ENCODE assay signal across 8 cellular contexts in the genomic region with DNA sequence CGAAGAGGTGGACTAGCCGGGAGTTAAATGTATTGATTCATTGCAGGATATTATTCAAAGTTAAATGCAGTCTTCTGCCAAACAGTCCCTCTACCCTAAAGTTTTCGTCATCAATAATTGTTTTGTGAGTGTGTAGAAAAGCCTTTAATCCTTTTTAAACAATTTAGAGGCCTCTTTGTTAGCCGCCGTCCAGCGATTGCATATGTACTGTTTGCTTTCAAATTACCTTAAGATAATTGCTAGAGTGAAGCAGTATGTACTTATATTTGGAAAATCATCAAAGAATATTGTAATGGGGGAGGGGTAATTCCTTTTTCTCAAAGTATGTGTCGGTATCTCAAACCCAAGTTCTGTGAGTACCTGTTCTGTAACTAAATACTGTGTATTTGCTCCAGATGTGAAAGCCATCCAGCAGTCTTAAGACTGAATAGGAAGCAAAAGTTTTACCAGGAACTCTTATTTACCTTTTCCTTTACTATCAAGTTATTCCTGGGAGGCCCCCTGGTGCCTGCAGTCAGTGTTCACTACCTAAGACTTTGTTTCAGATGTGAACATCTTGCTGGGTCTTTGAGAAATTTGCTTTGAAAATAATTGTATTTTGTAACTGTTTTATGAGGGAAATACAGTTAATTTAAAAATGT. TPM values are rescaled to one million over a fixed set of nuclear protein-coding genes. Genes with fewer than 3 reads are reported as not detected.
DNase-seq lines count a peak whose midpoint lies in the region; ATAC-seq and TF ChIP-seq lines count a peak whose summit lies in the region.

No MANE protein-coding gene starts in this region.

- H3K36me3 Mint-ChIP-seq in CD4-positive, alpha-beta memory T cell, result peaks cover 0 to 52% of the 10 kb centered on the region in 2 donors

- peak overlapping the region; percentile 94 for H3K27ac ChIP-seq in CD4-positive, alpha-beta memory T cell (ENCODE audit: low read depth, low read length)
- H3K27ac ChIP-seq in adrenal gland, result peak overlapping the region; percentile 94 to 100 (median 98)

- peaks cover 47 to 89% (median 64%) of the 10 kb centered on the region in 4 donors for H3K4me1 Mint-ChIP-seq in CD4-positive, alpha-beta memory T cell

- H3K27ac Mint-ChIP-seq in CD4-positive, alpha-beta memory T cell, result peak overlapping the region; percentile 88 to 99 (median 97)

- H3K27me3 Mint-ChIP-seq in CD4-positive, alpha-beta memory T cell, result no peaks in the 10 kb centered on the region

- H3K9me3 ChIP-seq in CD4-positive, alpha-beta memory T cell (ENCODE audit: control insufficient read depth in 1 of 2, low read length in 2 of 2), result no peaks in the 10 kb centered on the region
- no peaks in the 10 kb centered on the region for H3K9me3 ChIP-seq in adrenal gland (replicated peaks in 1 of 3)

- 0 to 1% (median 1%) methylated on average over 7 of the region's 7 CpGs for WGBS in adrenal gland, 4 donors

- ATAC-seq in GM18505 (IDR thresholded peaks at IDR 0.05; ENCODE audit: unreplicated experiment), result no peak

- no peaks in the 10 kb centered on the region for H3K27me3 ChIP-seq in CD4-positive, alpha-beta memory T cell (ENCODE audit: insufficient read depth, low read length)
- no peaks in the 10 kb centered on the region for H3K27me3 ChIP-seq in adrenal gland

- H3K4me1 ChIP-seq in CD4-positive, alpha-beta memory T cell (ENCODE audit: insufficient read depth, low read length), result peaks cover 66% of the 10 kb centered on the region
- peaks cover 18 to 58% of the 10 kb centered on the region in 2 donors for H3K4me1 ChIP-seq in adrenal gland (replicated peaks in 1 of 2)

- H3K4me3 ChIP-seq in CD4-positive, alpha-beta memory T cell (ENCODE audit: low read length in 2 of 2), result peak overlapping the region; percentile 74 to 94
- H3K4me3 ChIP-seq in adrenal gland (peak overlapping the region in 3 of 4 donors; percentile 51 to 96 (median 87)), retinal pigment epithelial cell (ENCODE audit: low read length) (peak overlapping the region; percentile 99)

- H3K4me3 Mint-ChIP-seq in CD4-positive, alpha-beta memory T cell, result peak overlapping the region; percentile 90 to 99 (median 94)

- TF ChIP-seq CTCF in adrenal gland (IDR thresholded peaks at IDR 0.05), result peak; percentile 14 to 67 (median 52)
- peak; percentile 67 for TF ChIP-seq CTCF in retinal pigment epithelial cell (conservative IDR thresholded peaks at IDR 0.05; ENCODE audit: low read depth, low read length)

- POLR2A ChIA-PET in CD4-positive, alpha-beta memory T cell (lab: Charles Lee; ENCODE audit: partially characterized antibody), result interaction anchor here (0.6 to 6.9 kb wide), 11 partner anchors 9 to 363 kb away, joined by 3 to 97 read pairs (median 13); no protein-coding TSS in a partner anchor

- no peaks in the 10 kb centered on the region for H3K9me3 Mint-ChIP-seq in CD4-positive, alpha-beta memory T cell

- H3K36me3 ChIP-seq in CD4-positive, alpha-beta memory T cell (ENCODE audit: insufficient read depth, low read length), result no peaks in the 10 kb centered on the region
- no peaks in the 10 kb centered on the region for H3K36me3 ChIP-seq in adrenal gland (replicated peaks in 1 of 2)

- CTCF ChIA-PET in CD4-positive, alpha-beta memory T cell (lab: Charles Lee; ENCODE audit: partially characterized antibody), result interaction anchor here (1.0 to 18.0 kb wide), 8 partner anchors 132 to 193 kb away, joined by 3 to 299 read pairs (median 6); no protein-coding TSS in a partner anchor

- DNase-seq in CD4-positive, alpha-beta memory T cell, result peak; percentile 52 to 63 (median 54)
- DNase-seq in HT-29 (ENCODE audit: low spot score), result peak; percentile 86
- DNase-seq in SHP77 (lab: John Stamatoyannopoulos, UW), result peak; percentile 32 to 55
- DNase-seq in adrenal gland, result peak in 6 of 7 donors; percentile 38 to 83 (median 52)
- DNase-seq in hippocampal formation (lab: John Stamatoyannopoulos, UW), result peak; percentile 18 to 76
- DNase-seq in retinal pigment epithelial cell (ENCODE audit: low read depth), result no peak
- no peak for DNase-seq in posterior vena cava (ENCODE audit: low spot score)

- intact Hi-C loops in CD4-positive, alpha-beta memory T cell (cut with micrococcal nuclease), result loop anchor here (1.0 to 10.0 kb wide), 6 partner anchors 58 to 1394 kb away; partner anchors contain the start of genes BABAM2, RBKS, SPDYA and YPEL5
- intact Hi-C loops in adrenal gland (cut with DNase I) (loop anchor here in 1 of 2 donors (5.0 kb wide), 1 partner anchor 156 kb away; no protein-coding TSS in a partner anchor), posterior vena cava (cut with DNase I) (loop anchor here in 1 of 2 donors (2.0 to 5.0 kb wide), 2 partner anchors 161 to 186 kb away; no protein-coding TSS in a partner anchor)

- TF ChIP-seq POLR2A in adrenal gland (IDR thresholded peaks at IDR 0.05) (no peak), GM18505 (IDR thresholded peaks at IDR 0.05; ENCODE audit: borderline replicate concordance, extremely low read depth, insufficient read depth, insufficient read length) (no peak)

RNA-seq across cellular contexts. Expression of gene PPP1CB, which starts 1.5 kb away (rescaled TPM):
- 100 to 1,000 TPM; 225 to 231 TPM for total RNA-seq in CD4-positive, alpha-beta memory T cell
- 10 to 100 TPM; 92.1 to 98.6 TPM for polyA plus RNA-seq in CD4-positive, alpha-beta memory T cell
- total RNA-seq in HT-29 (2014; rRNA removed; shearing (Covaris generic)), result 52.9 and 60.7 TPM in 2 replicates
- 100 to 1,000 TPM in 7 of 8 donors, 10 to 100 TPM in 1; 89.4 to 272 (median 225) TPM for total RNA-seq in adrenal gland
- polyA plus RNA-seq in adrenal gland, result 100 to 1,000 TPM in 1 of 3 donors, 10 to 100 TPM in 2; 46.7 to 174 (median 56.1) TPM
- total RNA-seq in posterior vena cava, result 100 to 1,000 TPM; 429 to 446 TPM

RNA-seq across cellular contexts. Expression of gene SPDYA, which starts 57.5 kb away (rescaled TPM):
- 1 to 10 TPM; 4.5 to 4.9 TPM for total RNA-seq in CD4-positive, alpha-beta memory T cell
- under 1 TPM in 1 of 2 donors, not detected in 1; 0.14 TPM for polyA plus RNA-seq in CD4-positive, alpha-beta memory T cell
- 0.46 and 1.1 TPM in 2 replicates for total RNA-seq in HT-29 (2014; rRNA removed; shearing (Covaris generic))
- under 1 TPM in 6 of 8 donors, not detected in 2; 0.26 to 0.76 (median 0.30) TPM for total RNA-seq in adrenal gland
- 1 to 10 TPM in 1 of 3 donors, under 1 TPM in 2; 0.13 to 1.9 (median 0.24) TPM for polyA plus RNA-seq in adrenal gland
- 1 to 10 TPM in 1 of 2 donors, under 1 TPM in 1; 0.86 to 1.7 TPM for total RNA-seq in posterior vena cava

Comparison
In these comparisons a context has a peak if more than half of its experiments do, and no peak if none do; other contexts are left out.
1. DNase-seq: peak in CD4-positive, alpha-beta memory T cell (5 of 5), HT-29 (single experiment), SHP77 (2 of 2), adrenal gland (6 of 7) and hippocampal formation (2 of 2); none in retinal pigment epithelial cell (single experiment) and posterior vena cava (single experiment).
2. Peak in every context shown above with its lines, with median percentiles within 50 percentile points of each other: H3K4me3 ChIP-seq.